In the genomic region with DNA sequence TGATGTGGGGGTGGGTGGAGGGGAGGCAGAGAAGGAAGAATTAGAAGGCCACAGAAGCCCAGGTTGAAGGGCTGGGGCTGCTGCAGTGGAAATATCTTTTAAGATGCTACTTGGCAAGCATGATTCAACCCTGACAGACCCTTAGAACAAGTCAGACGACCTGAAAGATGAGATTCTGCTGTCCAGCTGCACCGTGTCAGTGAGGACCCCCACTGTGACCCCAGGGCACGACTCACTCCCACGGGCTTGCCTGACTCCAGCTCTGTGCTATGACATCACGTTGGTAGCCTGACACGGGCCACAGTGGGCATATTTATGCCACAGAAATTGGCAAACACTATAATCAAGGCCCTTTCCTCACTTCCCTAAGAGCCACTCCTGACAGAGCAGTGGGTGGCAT, we compare ENCODE assay signal across 22 cellular contexts. TPM values are rescaled to one million over a fixed set of nuclear protein-coding genes. Genes with fewer than 3 reads are reported as not detected.
DNase-seq lines count a peak whose midpoint lies in the region; ATAC-seq and TF ChIP-seq lines count a peak whose summit lies in the region.
"Had no signal": no experiment of that assay in that cellular context is flagged by ENCODE, and none has a peak within 500 bp of the region (broad histone marks: within the 10 kb centered on the region; RNA-seq: fewer than 3 reads in every experiment).

No MANE protein-coding gene starts in this region.

- H3K9me3 Mint-ChIP-seq in glutamatergic neuron (ENCODE audit: unreplicated experiment): peaks cover 9% of the 10 kb centered on the region

- H3K27me3 ChIP-seq in mesenchymal stem cell (ENCODE audit: control insufficient read depth in 1 of 2, insufficient read depth in 1 of 2, low read length in 2 of 2): no peaks in the 10 kb centered on the region
- H3K27me3 ChIP-seq: BLaER1, body of pancreas, gastroesophageal sphincter, thyroid gland had no signal

- no peak overlapping the region for H3K27ac Mint-ChIP-seq in glutamatergic neuron (ENCODE audit: unreplicated experiment)
- H3K27ac Mint-ChIP-seq: IgD-negative memory B cell had no signal

- no peak overlapping the region for H3K27ac ChIP-seq in mesenchymal stem cell (ENCODE audit: low read length, poor library complexity, severe bottlenecking)
- H3K27ac ChIP-seq: BLaER1, body of pancreas, gastroesophageal sphincter, HL-60, thyroid gland had no signal

- no peaks in the 10 kb centered on the region for H3K9me3 ChIP-seq in mesenchymal stem cell (ENCODE audit: control insufficient read depth, low read length)
- H3K9me3 ChIP-seq: BLaER1, body of pancreas, gastroesophageal sphincter, spleen, thyroid gland had no signal

- ATAC-seq in left ventricle myocardium superior: no peak
- no peak for ATAC-seq in Right ventricle myocardium superior (ENCODE audit: poor library complexity)
- ATAC-seq in GM21528 (IDR thresholded peaks at IDR 0.05; ENCODE audit: low FRiP score, unreplicated experiment): no peak
- ATAC-seq: gastroesophageal sphincter had no signal

- intact Hi-C loops in left ventricle myocardium superior (cut with micrococcal nuclease) (no loop called here), Right ventricle myocardium superior (cut with DNase I) (no loop called here)

- 26% methylated on average over 6 of the region's 6 CpGs for WGBS in mesenchymal stem cell

- no peak overlapping the region for H2BK15ac ChIP-seq in mesenchymal stem cell (ENCODE audit: low read depth, poor library complexity, severe bottlenecking)

- peaks cover 3% of the 10 kb centered on the region for H3K27me3 Mint-ChIP-seq in glutamatergic neuron (ENCODE audit: unreplicated experiment)

- H3K9ac ChIP-seq in mesenchymal stem cell (ENCODE audit: low read length): no peak overlapping the region
- H3K9ac ChIP-seq: BLaER1 had no signal

- no peak overlapping the region for H3K4me3 ChIP-seq in mesenchymal stem cell (ENCODE audit: insufficient read depth in 1 of 2, low read depth in 1 of 2, low read length in 2 of 2)
- H3K4me3 ChIP-seq: BLaER1, body of pancreas, gastroesophageal sphincter, lung, spleen, thyroid gland had no signal

- H3K4me2 ChIP-seq in mesenchymal stem cell (ENCODE audit: low read length, poor library complexity, severe bottlenecking): no peak overlapping the region
- H3K4me2 ChIP-seq: BLaER1 had no signal

- H2AK5ac ChIP-seq in mesenchymal stem cell (ENCODE audit: low read length, severe bottlenecking): peak overlapping the region; percentile 82

- H2AFZ ChIP-seq in mesenchymal stem cell (ENCODE audit: low read depth, low read length): peak overlapping the region; percentile 52

- H3K79me1 ChIP-seq in mesenchymal stem cell (replicated peaks; ENCODE audit: low read length, poor library complexity, severe bottlenecking): peaks cover 4% of the 10 kb centered on the region

- H3K36me3 Mint-ChIP-seq in glutamatergic neuron (ENCODE audit: unreplicated experiment): no peaks in the 10 kb centered on the region

- peaks cover 12% of the 10 kb centered on the region for H3K4me1 ChIP-seq in mesenchymal stem cell (ENCODE audit: control insufficient read depth, insufficient read depth, low read depth, low read length)
- H3K4me1 ChIP-seq: gastroesophageal sphincter, spleen, thyroid gland had no signal

- H2BK120ac ChIP-seq in mesenchymal stem cell (ENCODE audit: low read depth, low read length): no peak overlapping the region

- no peak overlapping the region for H3K4ac ChIP-seq in mesenchymal stem cell (ENCODE audit: low read depth in 1 of 2, low read length in 2 of 2)

- no peak overlapping the region for H4K91ac ChIP-seq in mesenchymal stem cell (ENCODE audit: low read length)

- peak; percentile 10 for DNase-seq in left ventricle myocardium superior
- no peak for DNase-seq in Right ventricle myocardium superior
- DNase-seq in RPMI7951 (ENCODE audit: low read depth): peak; percentile 11
- DNase-seq in mesenchymal stem cell: peak; percentile 23
- no peak for DNase-seq in activated naive CD4-positive, alpha-beta T cell treated with anti-CD3 and anti-CD28 coated beads, Interleukin-2, amount 50 U/mL, for 16 hours
- DNase-seq in T1000 (lab: John Stamatoyannopoulos, UW): no peak
- no peak for DNase-seq in glutamatergic neuron
- DNase-seq: kidney; NCI-H146; NCI-H526 treated with DMSO at 0.1 percent for 48 hours; retina; SIG-M5; spleen; stimulated activated naive CD4-positive, alpha-beta T cell; thyroid gland had no signal

- H3K36me3 ChIP-seq in mesenchymal stem cell (ENCODE audit: control insufficient read depth in 1 of 2, insufficient read depth in 2 of 2, low read depth in 1 of 2, low read length in 2 of 2): no peaks in the 10 kb centered on the region
- H3K36me3 ChIP-seq: BLaER1, gastroesophageal sphincter, spleen, thyroid gland had no signal

- TF ChIP-seq CTCF in glutamatergic neuron (IDR thresholded peaks at IDR 0.05; ENCODE audit: partially characterized antibody, unreplicated experiment): no peak

- H4K8ac ChIP-seq in mesenchymal stem cell (ENCODE audit: low read length): peak overlapping the region; percentile 3

- H3K14ac ChIP-seq in mesenchymal stem cell (ENCODE audit: low read length in 2 of 2): no peak overlapping the region

- H3K4me3 Mint-ChIP-seq in glutamatergic neuron (ENCODE audit: unreplicated experiment): no peak overlapping the region
- H3K4me3 Mint-ChIP-seq: IgD-negative memory B cell had no signal

- peak overlapping the region in 1 of 2 experiments; percentile 37 for H3K18ac ChIP-seq in mesenchymal stem cell (ENCODE audit: low read depth in 1 of 2, low read length in 2 of 2)

- no peak overlapping the region for H2BK5ac ChIP-seq in mesenchymal stem cell (ENCODE audit: low read depth, low read length, poor library complexity, severe bottlenecking)

- H2BK12ac ChIP-seq in mesenchymal stem cell (ENCODE audit: low read length in 2 of 2): peak overlapping the region in 1 of 2 experiments; percentile 60

- H3K23ac ChIP-seq in mesenchymal stem cell (ENCODE audit: low read length in 2 of 2): no peak overlapping the region

- peaks cover 15% of the 10 kb centered on the region for H3K4me1 Mint-ChIP-seq in glutamatergic neuron (ENCODE audit: low read depth, unreplicated experiment)

RNA-seq across cellular contexts. Expression of gene LRFN4, which starts 36.1 kb away (rescaled TPM):
- 17.2 TPM for total RNA-seq in left ventricle myocardium superior
- 20.5 TPM for total RNA-seq in Right ventricle myocardium superior
- 10.6 and 19.7 TPM in 2 replicates for total RNA-seq in RPMI7951 (2014; rRNA removed; shearing (Covaris generic))
- 16.0 TPM for polyA plus RNA-seq in mesenchymal stem cell (2013, experiment 1 of 2)
- 15.3 TPM for polyA plus RNA-seq in mesenchymal stem cell (2013, experiment 2 of 2)
- total RNA-seq in glutamatergic neuron (ENCODE audit: unreplicated experiment): 67.1 TPM

RNA-seq across cellular contexts. Expression of gene RCE1, which starts 49.7 kb away (rescaled TPM):
- total RNA-seq in left ventricle myocardium superior (6.5 TPM), Right ventricle myocardium superior (6.2 TPM), glutamatergic neuron (ENCODE audit: unreplicated experiment) (30.6 TPM)
- 23.2 and 26.1 TPM in 2 replicates for total RNA-seq in RPMI7951 (2014; rRNA removed; shearing (Covaris generic))
- 11.2 TPM for polyA plus RNA-seq in mesenchymal stem cell (2013, experiment 1 of 2)
- polyA plus RNA-seq in mesenchymal stem cell (2013, experiment 2 of 2): 10.9 TPM

Comparison
In these comparisons a context has a peak if more than half of its experiments do, and no peak if none do; other contexts are left out.
1. DNase-seq: peak in left ventricle myocardium superior (single experiment), RPMI7951 (single experiment) and mesenchymal stem cell (single experiment); none in Right ventricle myocardium superior (single experiment), activated naive CD4-positive, alpha-beta T cell treated with anti-CD3 and anti-CD28 coated beads, Interleukin-2, amount 50 U/mL, for 16 hours (single experiment), T1000 (single experiment) and glutamatergic neuron (single experiment).